ENCODE assay signal across 10 cellular contexts in the genomic region with DNA sequence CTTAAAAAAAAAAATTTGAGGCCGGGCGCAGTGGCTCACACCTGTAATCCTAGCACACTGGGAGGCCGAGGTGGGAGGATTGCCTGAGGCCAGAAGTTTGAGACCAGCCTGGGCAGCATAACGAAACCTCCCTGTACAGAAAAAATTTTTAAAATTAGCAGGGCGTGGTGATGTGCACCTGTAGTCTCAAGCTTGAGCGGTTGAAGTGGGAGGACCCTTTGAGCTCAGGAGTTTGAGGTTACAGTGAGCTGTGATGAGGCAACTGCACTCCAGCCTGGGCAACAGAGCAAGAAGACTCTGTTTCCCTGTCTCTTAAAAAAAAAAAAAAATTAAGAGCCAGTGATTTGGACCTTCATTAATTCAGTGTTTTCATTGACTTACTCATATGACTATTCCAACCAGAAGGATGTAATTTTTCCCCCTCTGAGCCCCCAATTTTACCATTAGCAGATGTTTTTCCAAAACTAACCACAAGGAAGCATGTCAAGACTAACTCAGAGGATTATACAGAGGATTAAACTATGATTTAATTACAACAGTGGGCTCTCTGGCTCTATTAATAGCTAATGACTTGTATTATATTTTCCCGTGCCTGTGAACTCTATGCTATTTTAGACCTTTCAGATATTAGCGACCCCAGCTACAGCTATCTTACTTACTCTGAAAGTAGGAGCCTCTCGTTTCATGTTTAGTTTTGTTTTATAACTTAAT.
DNase-seq lines count a peak whose midpoint lies in the region; ATAC-seq and TF ChIP-seq lines count a peak whose summit lies in the region.
"Had no signal": no experiment of that assay in that cellular context is flagged by ENCODE, and none has a peak within 500 bp of the region (broad histone marks: within the 10 kb centered on the region; RNA-seq: fewer than 3 reads in every experiment).

No MANE protein-coding gene starts in this region.

- intact Hi-C loops in activated CD8-positive, alpha-beta T cell treated with anti-CD3 and anti-CD28 coated beads for 36 hours (cut with micrococcal nuclease), result no loop called here
- intact Hi-C loops in colonic mucosa (cut with DNase I), result no loop called here

- H4K20me1 ChIP-seq in smooth muscle cell (ENCODE audit: low read depth), result peaks cover 100% of the 10 kb centered on the region
- peaks cover 60% of the 10 kb centered on the region for H4K20me1 ChIP-seq in osteoblast (ENCODE audit: insufficient read depth, low read length)

- H3K9me3 ChIP-seq in smooth muscle cell (replicated peaks; ENCODE audit: low read depth) (no peaks in the 10 kb centered on the region), colonic mucosa (no peaks in the 10 kb centered on the region), osteoblast (ENCODE audit: low read depth, low read length) (no peaks in the 10 kb centered on the region)

- H2AFZ ChIP-seq in smooth muscle cell (ENCODE audit: low read depth) (no peak overlapping the region), osteoblast (ENCODE audit: low read length) (no peak overlapping the region)

- POLR2A ChIA-PET in activated CD8-positive, alpha-beta T cell treated with anti-CD3 and anti-CD28 coated beads for 36 hours (lab: Charles Lee), result interaction anchor here (0.7 to 1.2 kb wide), 4 partner anchors 8 to 156 kb away, joined by 3 to 4 read pairs (median 3); no protein-coding TSS in a partner anchor
- POLR2A ChIA-PET in activated CD8-positive, alpha-beta T cell treated with anti-CD3 and anti-CD28 coated beads, Interleukin-2, amount 10 ng/mL, durations not matched to agents 7 days and 5 days (lab: Charles Lee), result no interaction called here

- no peak overlapping the region for H3K9ac ChIP-seq in smooth muscle cell (ENCODE audit: low read depth)
- no peak overlapping the region for H3K9ac ChIP-seq in colonic mucosa (ENCODE audit: low read depth in 2 of 2, low read length in 2 of 2)

- peaks cover 32% of the 10 kb centered on the region for H3K4me1 ChIP-seq in smooth muscle cell (ENCODE audit: low read depth)
- H3K4me1 ChIP-seq in colonic mucosa, result no peaks in the 10 kb centered on the region
- peaks cover 5% of the 10 kb centered on the region for H3K4me1 ChIP-seq in osteoblast (ENCODE audit: insufficient read depth, low read length)

- no peak for TF ChIP-seq CTCF in activated CD8-positive, alpha-beta T cell treated with anti-CD3 and anti-CD28 coated beads for 36 hours (IDR thresholded peaks at IDR 0.05)
- TF ChIP-seq CTCF in smooth muscle cell (IDR thresholded peaks at IDR 0.05; ENCODE audit: borderline replicate concordance, insufficient read depth, poor library complexity, severe bottlenecking), result no peak
- no peak for TF ChIP-seq CTCF in colonic mucosa (IDR thresholded peaks at IDR 0.05)
- no peak for TF ChIP-seq CTCF in osteoblast (IDR thresholded peaks at IDR 0.05; ENCODE audit: extremely low read depth, low read depth, low read length)

- H3K36me3 ChIP-seq in smooth muscle cell (ENCODE audit: low read depth), result no peaks in the 10 kb centered on the region
- no peaks in the 10 kb centered on the region for H3K36me3 ChIP-seq in colonic mucosa
- H3K36me3 ChIP-seq in osteoblast (ENCODE audit: insufficient read depth, low read length), result no peaks in the 10 kb centered on the region
- H3K36me3 ChIP-seq: WERI-Rb-1 had no signal

- no peak overlapping the region for H3K4me3 Mint-ChIP-seq in activated CD8-positive, alpha-beta T cell treated with anti-CD3 and anti-CD28 coated beads for 36 hours
- H3K4me3 Mint-ChIP-seq in activated CD8-positive, alpha-beta T cell treated with anti-CD3 and anti-CD28 coated beads, Interleukin-2, amount 10 ng/mL, durations not matched to agents 7 days and 5 days, result no peak overlapping the region

- no peak for ATAC-seq in activated CD8-positive, alpha-beta T cell treated with anti-CD3 and anti-CD28 coated beads for 36 hours
- no peak for ATAC-seq in activated CD8-positive, alpha-beta T cell treated with anti-CD3 and anti-CD28 coated beads, Interleukin-2, amount 10 ng/mL, durations not matched to agents 7 days and 5 days
- ATAC-seq in HG02938 (IDR thresholded peaks at IDR 0.05; ENCODE audit: unreplicated experiment), result peak; percentile 51

- no peak overlapping the region for H3K27ac Mint-ChIP-seq in activated CD8-positive, alpha-beta T cell treated with anti-CD3 and anti-CD28 coated beads for 36 hours
- no peak overlapping the region for H3K27ac Mint-ChIP-seq in activated CD8-positive, alpha-beta T cell treated with anti-CD3 and anti-CD28 coated beads, Interleukin-2, amount 10 ng/mL, durations not matched to agents 7 days and 5 days

- peak; percentile 24 for DNase-seq in activated CD8-positive, alpha-beta T cell treated with anti-CD3 and anti-CD28 coated beads for 36 hours
- no peak for DNase-seq in activated CD8-positive, alpha-beta T cell treated with anti-CD3 and anti-CD28 coated beads, Interleukin-2, amount 10 ng/mL, durations not matched to agents 7 days and 5 days
- DNase-seq in NCI-H69 (lab: John Stamatoyannopoulos, UW) (peak; percentile 55), smooth muscle cell (lab: John Stamatoyannopoulos, UW; ENCODE audit: unreplicated experiment) (no peak), colonic mucosa (no peak), osteoblast (ENCODE audit: insufficient read length, low spot score, missing footprints) (no peak)
- DNase-seq in activated CD4-positive, alpha-beta T cell treated with anti-CD3 and anti-CD28 coated beads, Interleukin-2, amount 50 U/mL, for 48 hours, result no peak
- DNase-seq: MV-4-11 had no signal

- H3K27me3 ChIP-seq in smooth muscle cell (ENCODE audit: low read depth) (no peaks in the 10 kb centered on the region), colonic mucosa (no peaks in the 10 kb centered on the region), osteoblast (ENCODE audit: insufficient read depth, low read length) (no peaks in the 10 kb centered on the region)

- no peaks in the 10 kb centered on the region for H3K9me3 Mint-ChIP-seq in activated CD8-positive, alpha-beta T cell treated with anti-CD3 and anti-CD28 coated beads for 36 hours
- H3K9me3 Mint-ChIP-seq in activated CD8-positive, alpha-beta T cell treated with anti-CD3 and anti-CD28 coated beads, Interleukin-2, amount 10 ng/mL, durations not matched to agents 7 days and 5 days (ENCODE audit: insufficient read depth), result no peaks in the 10 kb centered on the region

- no peaks in the 10 kb centered on the region for H3K27me3 Mint-ChIP-seq in activated CD8-positive, alpha-beta T cell treated with anti-CD3 and anti-CD28 coated beads for 36 hours
- no peaks in the 10 kb centered on the region for H3K27me3 Mint-ChIP-seq in activated CD8-positive, alpha-beta T cell treated with anti-CD3 and anti-CD28 coated beads, Interleukin-2, amount 10 ng/mL, durations not matched to agents 7 days and 5 days (ENCODE audit: low read depth)

- peaks cover 99% of the 10 kb centered on the region for H3K79me2 ChIP-seq in smooth muscle cell (ENCODE audit: low read depth)
- H3K79me2 ChIP-seq in osteoblast (ENCODE audit: insufficient read depth, low read length), result peaks cover 99% of the 10 kb centered on the region

- H3K4me3 ChIP-seq in smooth muscle cell (no peak overlapping the region), colonic mucosa (no peak overlapping the region), osteoblast (ENCODE audit: insufficient read depth, low read length) (no peak overlapping the region)

- H3F3A ChIP-seq in smooth muscle cell (ENCODE audit: low read depth), result no peaks in the 10 kb centered on the region

- H3K36me3 Mint-ChIP-seq in activated CD8-positive, alpha-beta T cell treated with anti-CD3 and anti-CD28 coated beads for 36 hours (ENCODE audit: low read depth), result peaks cover 3% of the 10 kb centered on the region
- no peaks in the 10 kb centered on the region for H3K36me3 Mint-ChIP-seq in activated CD8-positive, alpha-beta T cell treated with anti-CD3 and anti-CD28 coated beads, Interleukin-2, amount 10 ng/mL, durations not matched to agents 7 days and 5 days (ENCODE audit: low read depth)

- CTCF ChIA-PET in activated CD8-positive, alpha-beta T cell treated with anti-CD3 and anti-CD28 coated beads for 36 hours (lab: Charles Lee), result interaction anchor here (0.9 kb wide), 2 partner anchors 13 to 15 kb away, joined by 3 read pairs; no protein-coding TSS in a partner anchor
- CTCF ChIA-PET in activated CD8-positive, alpha-beta T cell treated with anti-CD3 and anti-CD28 coated beads, Interleukin-2, amount 10 ng/mL, durations not matched to agents 7 days and 5 days (lab: Charles Lee), result no interaction called here

- 64% methylated on average over 9 of the region's 9 CpGs for WGBS in smooth muscle cell (ENCODE audit: low lambda C conversion rate)

- H3K4me1 Mint-ChIP-seq in activated CD8-positive, alpha-beta T cell treated with anti-CD3 and anti-CD28 coated beads for 36 hours (ENCODE audit: low read depth), result peaks cover 89% of the 10 kb centered on the region
- H3K4me1 Mint-ChIP-seq in activated CD8-positive, alpha-beta T cell treated with anti-CD3 and anti-CD28 coated beads, Interleukin-2, amount 10 ng/mL, durations not matched to agents 7 days and 5 days (ENCODE audit: low read depth), result peaks cover 28% of the 10 kb centered on the region

- peak overlapping the region; percentile 48 for H3K4me2 ChIP-seq in smooth muscle cell
- H3K4me2 ChIP-seq in osteoblast (ENCODE audit: insufficient read depth, low read length), result no peak overlapping the region

- H3K27ac ChIP-seq in smooth muscle cell (ENCODE audit: low read depth) (peak overlapping the region; percentile 13), colonic mucosa (no peak overlapping the region), osteoblast (ENCODE audit: low read depth, low read length) (no peak overlapping the region)
- H3K27ac ChIP-seq: WERI-Rb-1 had no signal

Comparison
In these comparisons a context has a peak if more than half of its experiments do, and no peak if none do; other contexts are left out.
1. DNase-seq: peak in activated CD8-positive, alpha-beta T cell treated with anti-CD3 and anti-CD28 coated beads for 36 hours (single experiment) and NCI-H69 (single experiment); none in activated CD8-positive, alpha-beta T cell treated with anti-CD3 and anti-CD28 coated beads, Interleukin-2, amount 10 ng/mL, durations not matched to agents 7 days and 5 days (single experiment), smooth muscle cell (single experiment), colonic mucosa (single experiment), activated CD4-positive, alpha-beta T cell treated with anti-CD3 and anti-CD28 coated beads, Interleukin-2, amount 50 U/mL, for 48 hours (0 of 2) and osteoblast (single experiment).